Comparison of ENCODE assay signal across 1 cellular context in genomic region chr10:32169556-32169955, GRCh38.
TF ChIP-seq lines count a peak whose summit lies in the region.

No MANE protein-coding gene starts in this region.

TF ChIP-seq in H1, 55 proteins besides CTCF, POLR2A, EP300 and RAD21:
- TF ChIP-seq CHD7 (IDR thresholded peaks at IDR 0.05; ENCODE audit: insufficient replicate concordance, low read length) (no peak), MAFK (IDR thresholded peaks at IDR 0.05; ENCODE audit: low read depth, low read length) (no peak), TBP (IDR thresholded peaks at IDR 0.05; ENCODE audit: low read depth, low read length) (no peak), NRF1 (IDR thresholded peaks at IDR 0.05; ENCODE audit: low read depth, low read length) (no peak), SIX5 (IDR thresholded peaks at IDR 0.05; ENCODE audit: low read depth, low read length) (no peak)
